ENCODE assay signal across 1 cellular context in genomic region chr21:43194303-43195130, GRCh38.
TF ChIP-seq lines count a peak whose summit lies in the region.

No MANE protein-coding gene starts in this region.

TF ChIP-seq in HepG2, 621 proteins besides CTCF, POLR2A, EP300 and RAD21 (continued from another document and continues in another):
- TF ChIP-seq IRF9 (CRISPR knock-in tag; IDR thresholded peaks at IDR 0.05; ENCODE audit: borderline replicate concordance), result peak; percentile 63; the same call in 1 of the 2 replicates
- no peak for TF ChIP-seq PHB2 (IDR thresholded peaks at IDR 0.05; ENCODE audit: partially characterized antibody)
- no peak for TF ChIP-seq SOX6 (IDR thresholded peaks at IDR 0.05)
- TF ChIP-seq SOX6 (CRISPR knock-in tag; IDR thresholded peaks at IDR 0.05), result peak; percentile 46; the same call in 1 of the 2 replicates
- TF ChIP-seq ZFP91 (CRISPR knock-in tag; IDR thresholded peaks at IDR 0.05; ENCODE audit: borderline replicate concordance), result peak; percentile 73; the same call in 1 of the 2 replicates
- TF ChIP-seq ARID3A (IDR thresholded peaks at IDR 0.05; ENCODE audit: low read depth, low read length), result no peak
- peak; percentile 33; the same call in 1 of the 2 replicates for TF ChIP-seq ZNF343 (CRISPR knock-in tag; IDR thresholded peaks at IDR 0.05)
- no peak for TF ChIP-seq MTF2 (CRISPR knock-in tag; IDR thresholded peaks at IDR 0.05; ENCODE audit: borderline replicate concordance)
- peak; percentile 37 for TF ChIP-seq KAT8 (CRISPR knock-in tag; IDR thresholded peaks at IDR 0.05)
- peak; percentile 91 for TF ChIP-seq ZNF687 (CRISPR knock-in tag; IDR thresholded peaks at IDR 0.05)
- 0 out of 2 replicates have a peak, but pooled peaks have one; percentile 25 for TF ChIP-seq BRF2 (CRISPR knock-in tag; IDR thresholded peaks at IDR 0.05)
- peak; percentile 62 for TF ChIP-seq SAP130 (CRISPR knock-in tag; IDR thresholded peaks at IDR 0.05; ENCODE audit: low read depth)
- no peak for TF ChIP-seq ZNF740 (CRISPR knock-in tag; IDR thresholded peaks at IDR 0.05)
- no peak for TF ChIP-seq ZSCAN25 (CRISPR knock-in tag; IDR thresholded peaks at IDR 0.05)
- peak; percentile 33; the same call in 1 of the 2 replicates for TF ChIP-seq KDM6A (CRISPR knock-in tag; IDR thresholded peaks at IDR 0.05; ENCODE audit: low read depth)
- peak; percentile 14; the same call in 1 of the 2 replicates for TF ChIP-seq GATAD1 (CRISPR knock-in tag; IDR thresholded peaks at IDR 0.05)
- no peak for TF ChIP-seq RFX3 (CRISPR knock-in tag; IDR thresholded peaks at IDR 0.05)
- TF ChIP-seq SKI (IDR thresholded peaks at IDR 0.05; ENCODE audit: partially characterized antibody), result peak; percentile 19
- no peak for TF ChIP-seq ZNF550 (CRISPR knock-in tag; IDR thresholded peaks at IDR 0.05; ENCODE audit: borderline replicate concordance)
- TF ChIP-seq HBP1 (CRISPR knock-in tag; IDR thresholded peaks at IDR 0.05; ENCODE audit: low read depth), result no peak
- TF ChIP-seq THAP11 (CRISPR knock-in tag; IDR thresholded peaks at IDR 0.05), result 0 out of 2 replicates have a peak, but pooled peaks have one; percentile 21
- no peak for TF ChIP-seq SP140L (CRISPR knock-in tag; IDR thresholded peaks at IDR 0.05; ENCODE audit: borderline replicate concordance)
- 0 out of 2 replicates have a peak, but pooled peaks have one; percentile 36 for TF ChIP-seq ZNF770 (CRISPR knock-in tag; IDR thresholded peaks at IDR 0.05)
- TF ChIP-seq GATAD2A (CRISPR knock-in tag; IDR thresholded peaks at IDR 0.05), result peak; percentile 60; the same call in 1 of the 2 replicates
- peak; percentile 68 for TF ChIP-seq ZNF605 (CRISPR knock-in tag; IDR thresholded peaks at IDR 0.05)
- TF ChIP-seq FLYWCH1 (CRISPR knock-in tag; IDR thresholded peaks at IDR 0.05), result 0 out of 2 replicates have a peak, but pooled peaks have one; percentile 39
- 0 out of 2 replicates have a peak, but pooled peaks have one; percentile 56 for TF ChIP-seq ZNF724P (CRISPR knock-in tag; IDR thresholded peaks at IDR 0.05; ENCODE audit: borderline replicate concordance)
- peak; percentile 80 for TF ChIP-seq HNF4A (CRISPR knock-in tag; IDR thresholded peaks at IDR 0.05)
- no peak for TF ChIP-seq HNRNPLL (IDR thresholded peaks at IDR 0.05; ENCODE audit: low read depth, low read length, poor library complexity, severe bottlenecking)
- peak; percentile 33; the same call in 1 of the 2 replicates for TF ChIP-seq MED1 (CRISPR knock-in tag; IDR thresholded peaks at IDR 0.05)
- TF ChIP-seq MYPOP (CRISPR knock-in tag; IDR thresholded peaks at IDR 0.05), result no peak
- TF ChIP-seq IRF2 (CRISPR knock-in tag; IDR thresholded peaks at IDR 0.05), result no peak
- TF ChIP-seq ZNF589 (CRISPR knock-in tag; conservative IDR thresholded peaks at IDR 0.05), result no peak
- peak; percentile 96 for TF ChIP-seq ZNF281 (CRISPR knock-in tag; IDR thresholded peaks at IDR 0.05; ENCODE audit: borderline replicate concordance)
- peak; percentile 58; the same call in 1 of the 2 replicates for TF ChIP-seq MLX (CRISPR knock-in tag; IDR thresholded peaks at IDR 0.05)
- TF ChIP-seq ZBTB7A (CRISPR knock-in tag; IDR thresholded peaks at IDR 0.05), result no peak; the same call in none of the 2 replicates
- TF ChIP-seq ZNF292 (CRISPR knock-in tag; IDR thresholded peaks at IDR 0.05; ENCODE audit: borderline replicate concordance, low read depth), result peak; percentile 69; the same call in 1 of the 2 replicates
- TF ChIP-seq ZNF331 (CRISPR knock-in tag; IDR thresholded peaks at IDR 0.05), result 0 out of 2 replicates have a peak, but pooled peaks have one; percentile 27
